ENCODE assay signal across 8 cellular contexts in the genomic region with DNA sequence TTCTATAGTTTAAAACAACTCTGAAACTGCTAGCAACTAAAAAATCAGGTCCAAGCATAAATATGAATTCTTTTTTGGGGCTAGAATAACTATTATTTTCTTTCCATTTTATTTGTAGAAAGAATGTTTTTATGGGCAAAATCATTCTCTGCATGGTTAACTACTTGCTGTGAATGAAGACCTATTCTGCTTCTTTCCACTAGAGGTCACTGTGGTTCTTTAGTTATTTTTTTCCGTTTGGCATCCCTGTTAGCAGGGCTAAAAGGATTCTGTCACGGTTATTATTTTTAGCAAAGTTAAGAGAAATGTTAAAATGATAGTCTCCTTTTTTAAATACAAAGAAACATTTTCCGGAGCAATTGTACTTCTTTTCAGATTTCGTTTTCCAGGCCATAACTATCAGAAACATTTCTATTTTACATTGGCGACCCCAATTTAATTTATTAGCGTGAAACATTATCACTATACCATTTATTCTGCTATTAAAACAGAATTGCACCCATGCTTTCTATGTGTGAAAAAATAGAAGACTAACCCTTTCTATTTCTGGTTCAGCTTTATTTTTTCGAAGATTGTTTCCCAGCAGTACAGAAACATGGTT.
DNase-seq lines count a peak whose midpoint lies in the region; ATAC-seq and TF ChIP-seq lines count a peak whose summit lies in the region.

No MANE protein-coding gene starts in this region.

- peaks cover 6% of the 10 kb centered on the region for H3K27me3 Mint-ChIP-seq in stimulated activated naive CD8-positive, alpha-beta T cell treated with anti-CD3 and anti-CD28 coated beads, Interleukin-15, amount 100 ng/mL, for 72 hours

- DNase-seq in AML-193 (lab: John Stamatoyannopoulos, UW) (peak; percentile 40), NCI-H774 (lab: John Stamatoyannopoulos, UW) (peak; percentile 61), lung (ENCODE audit: low spot score) (no peak), GM19238 (ENCODE audit: insufficient read length, low spot score) (no peak)
- DNase-seq in central memory CD4-positive, alpha-beta T cell: peak; percentile 6
- no peak for DNase-seq in stimulated activated naive CD8-positive, alpha-beta T cell treated with anti-CD3 and anti-CD28 coated beads, Interleukin-15, amount 100 ng/mL, for 72 hours

- no peak overlapping the region for H3K27ac Mint-ChIP-seq in stimulated activated naive CD8-positive, alpha-beta T cell treated with anti-CD3 and anti-CD28 coated beads, Interleukin-15, amount 100 ng/mL, for 72 hours

- H3K4me3 Mint-ChIP-seq in stimulated activated naive CD8-positive, alpha-beta T cell treated with anti-CD3 and anti-CD28 coated beads, Interleukin-15, amount 100 ng/mL, for 72 hours: no peak overlapping the region

- H3K27me3 ChIP-seq in lung (ENCODE audit: control insufficient read depth, insufficient read depth): no peaks in the 10 kb centered on the region

- no peaks in the 10 kb centered on the region for H3K9me3 Mint-ChIP-seq in stimulated activated naive CD8-positive, alpha-beta T cell treated with anti-CD3 and anti-CD28 coated beads, Interleukin-15, amount 100 ng/mL, for 72 hours

- peak; percentile 60 for TF ChIP-seq CTCF in lung (IDR thresholded peaks at IDR 0.05; ENCODE audit: control extremely low read depth, extremely low read depth)

- WGBS in lung, 2 donors: 40 to 42% methylated on average over 7 of the region's 7 CpGs

- peaks cover 0 to 3% of the 10 kb centered on the region in 2 donors for H3K9me3 ChIP-seq in lung (ENCODE audit: control insufficient read depth in 2 of 2, insufficient read depth in 1 of 2, low read length in 1 of 2)

- no peak overlapping the region for H3K4me3 ChIP-seq in lung

- H3K27ac ChIP-seq in lung (ENCODE audit: low read depth in 1 of 2, low read length in 1 of 2): no peak overlapping the region

- H3K4me1 ChIP-seq in lung (ENCODE audit: control insufficient read depth in 2 of 2, insufficient read depth in 2 of 2, low read length in 2 of 2): peaks cover 0 to 2% of the 10 kb centered on the region in 2 donors

- no peaks in the 10 kb centered on the region for H3K4me1 Mint-ChIP-seq in stimulated activated naive CD8-positive, alpha-beta T cell treated with anti-CD3 and anti-CD28 coated beads, Interleukin-15, amount 100 ng/mL, for 72 hours

- no peaks in the 10 kb centered on the region for H3K36me3 ChIP-seq in lung (ENCODE audit: control insufficient read depth in 2 of 2, insufficient read depth in 2 of 2, low read length in 2 of 2)

- ATAC-seq in GM18858 (IDR thresholded peaks at IDR 0.05; ENCODE audit: unreplicated experiment): peak; percentile 74
- peak; percentile 75 for ATAC-seq in HG03432 (IDR thresholded peaks at IDR 0.05; ENCODE audit: unreplicated experiment)
- peak; percentile 72 for ATAC-seq in lung (ENCODE audit: insufficient read depth, low FRiP score)
- no peak for ATAC-seq in stimulated activated naive CD8-positive, alpha-beta T cell treated with anti-CD3 and anti-CD28 coated beads, Interleukin-15, amount 100 ng/mL, for 72 hours

Comparison
In these comparisons a context has a peak if more than half of its experiments do, and no peak if none do; other contexts are left out.
1. DNase-seq: peak in AML-193 (2 of 2), NCI-H774 (single experiment) and central memory CD4-positive, alpha-beta T cell (single experiment); none in lung (single experiment), stimulated activated naive CD8-positive, alpha-beta T cell treated with anti-CD3 and anti-CD28 coated beads, Interleukin-15, amount 100 ng/mL, for 72 hours (0 of 2) and GM19238 (single experiment).